In the genomic region with DNA sequence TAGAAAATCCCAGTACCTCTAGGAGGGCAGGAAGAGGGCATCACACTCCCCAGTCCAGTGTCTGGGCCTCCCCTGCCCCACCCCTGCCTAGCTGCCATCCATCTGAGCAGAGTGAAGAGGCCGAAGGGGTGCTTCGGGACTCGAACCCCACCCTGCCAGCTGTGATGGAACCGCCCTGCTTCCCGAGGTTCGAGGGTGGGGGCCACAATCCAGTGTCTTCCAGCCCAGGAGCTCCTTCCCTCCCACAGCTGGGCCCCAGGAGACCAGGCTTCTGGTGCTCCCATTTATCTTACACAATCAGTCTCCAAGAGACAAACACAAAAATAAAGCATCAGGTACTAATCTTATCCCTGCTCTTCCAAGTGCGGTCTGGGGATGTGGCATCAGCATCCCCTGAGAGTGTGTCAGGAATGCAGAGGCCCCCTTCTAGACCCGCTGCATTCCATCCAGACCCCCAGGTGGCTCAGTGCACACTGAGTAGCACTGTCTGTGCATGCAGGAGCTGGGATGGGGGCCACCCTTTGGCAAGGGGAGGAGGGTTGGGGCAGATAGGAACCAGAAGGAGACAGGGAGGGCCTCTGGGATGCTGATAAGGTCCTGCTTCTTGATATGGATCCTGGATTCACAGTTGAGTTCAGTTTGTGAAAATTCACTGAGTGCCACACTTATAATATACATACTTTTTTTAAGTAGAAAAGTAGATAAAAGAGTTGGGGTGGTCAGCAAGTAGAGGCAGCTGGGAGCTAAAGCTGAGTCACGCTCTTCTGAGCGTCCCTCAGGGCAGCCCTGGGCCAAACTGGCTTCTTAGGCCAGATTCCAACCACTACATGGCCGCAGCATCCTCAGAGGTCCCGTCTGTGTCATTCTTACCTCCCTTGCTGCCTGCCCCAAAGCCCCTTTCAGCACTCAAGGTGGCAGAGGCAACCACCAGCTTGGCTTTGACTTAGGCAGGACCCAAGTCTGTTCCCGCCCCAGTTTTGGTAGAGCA, we compare ENCODE assay signal across 20 cellular contexts.
"Had no signal": no experiment of that assay in that cellular context is flagged by ENCODE, and none has a peak within 500 bp of the region (broad histone marks: within the 10 kb centered on the region; RNA-seq: fewer than 3 reads in every experiment).

No MANE protein-coding gene starts in this region.

- H3K4me1 ChIP-seq: foreskin keratinocyte, sigmoid colon had no signal

- H3K27ac Mint-ChIP-seq: activated CD4-positive, alpha-beta T cell treated with anti-CD3 and anti-CD28 coated beads, Interleukin-2, amount 10 ng/mL, durations not matched to agents 7 days and 5 days; activated naive CD4-positive, alpha-beta T cell treated with anti-CD3 and anti-CD28 coated beads, Interleukin-2, amount 50 U/mL, for 24 hours; dendritic cell treated with granulocyte-macrophage colony-stimulating factor and Interleukin-4, amounts not matched to agents 40 ng/mL and 50 ng/mL, for 4 days; endodermal cell; nephron progenitor cell; T-helper 1 cell treated with Interleukin-12 subunit alpha and Interleukin-12 subunit beta and Interleukin-4 antibody, amounts not matched to agents 30 μg/mL and 1 μg/mL, for 36 hours had no signal

- H3K36me3 ChIP-seq: sigmoid colon, thoracic aorta had no signal

- H3K27me3 Mint-ChIP-seq: activated B cell treated with CpG ODN at 0.5 μM for 24 hours; activated CD4-positive, alpha-beta T cell treated with anti-CD3 and anti-CD28 coated beads, Interleukin-2, amount 10 ng/mL, durations not matched to agents 7 days and 5 days; activated naive CD4-positive, alpha-beta T cell treated with anti-CD3 and anti-CD28 coated beads, Interleukin-2, amount 50 U/mL, for 24 hours; brain; dendritic cell treated with granulocyte-macrophage colony-stimulating factor and Interleukin-4, amounts not matched to agents 40 ng/mL and 50 ng/mL, for 4 days had no signal

- H3K4me1 Mint-ChIP-seq: activated CD4-positive, alpha-beta T cell treated with anti-CD3 and anti-CD28 coated beads, Interleukin-2, amount 10 ng/mL, durations not matched to agents 7 days and 5 days; activated naive CD4-positive, alpha-beta T cell treated with anti-CD3 and anti-CD28 coated beads, Interleukin-2, amount 50 U/mL, for 24 hours had no signal

- ATAC-seq: foreskin keratinocyte; left lobe of liver; stimulated activated naive CD8-positive, alpha-beta T cell treated with anti-CD3 and anti-CD28 coated beads, Interleukin-15, Interleukin-2, amounts not matched to agents 100 U/mL and 50 U/mL, for 24 hours had no signal

- H3K4me3 Mint-ChIP-seq: activated B cell treated with CpG ODN at 0.5 μM for 24 hours; activated CD4-positive, alpha-beta T cell treated with anti-CD3 and anti-CD28 coated beads, Interleukin-2, amount 10 ng/mL, durations not matched to agents 7 days and 5 days; activated naive CD4-positive, alpha-beta T cell treated with anti-CD3 and anti-CD28 coated beads, Interleukin-2, amount 50 U/mL, for 24 hours; brain; dendritic cell treated with granulocyte-macrophage colony-stimulating factor and Interleukin-4, amounts not matched to agents 40 ng/mL and 50 ng/mL, for 4 days; endodermal cell; nephron progenitor cell; T-helper 1 cell treated with Interleukin-12 subunit alpha and Interleukin-12 subunit beta and Interleukin-4 antibody, amounts not matched to agents 30 μg/mL and 1 μg/mL, for 36 hours had no signal

- H3K36me3 Mint-ChIP-seq: activated naive CD4-positive, alpha-beta T cell treated with anti-CD3 and anti-CD28 coated beads, Interleukin-2, amount 50 U/mL, for 24 hours had no signal

- H3K27me3 ChIP-seq: foreskin keratinocyte, sigmoid colon had no signal

- H3K9me3 Mint-ChIP-seq: activated B cell treated with CpG ODN at 0.5 μM for 24 hours; activated CD4-positive, alpha-beta T cell treated with anti-CD3 and anti-CD28 coated beads, Interleukin-2, amount 10 ng/mL, durations not matched to agents 7 days and 5 days; activated naive CD4-positive, alpha-beta T cell treated with anti-CD3 and anti-CD28 coated beads, Interleukin-2, amount 50 U/mL, for 24 hours; dendritic cell treated with granulocyte-macrophage colony-stimulating factor and Interleukin-4, amounts not matched to agents 40 ng/mL and 50 ng/mL, for 4 days; endodermal cell; nephron progenitor cell; T-helper 1 cell treated with Interleukin-12 subunit alpha and Interleukin-12 subunit beta and Interleukin-4 antibody, amounts not matched to agents 30 μg/mL and 1 μg/mL, for 36 hours had no signal

- H3K9me3 ChIP-seq: sigmoid colon, thoracic aorta had no signal

- H3K4me3 ChIP-seq: sigmoid colon, thoracic aorta had no signal

- H3K27ac ChIP-seq: foreskin keratinocyte, sigmoid colon, thoracic aorta had no signal

- DNase-seq: activated B cell treated with CpG ODN at 0.5 μM for 24 hours; activated CD4-positive, alpha-beta T cell treated with anti-CD3 and anti-CD28 coated beads, Interleukin-2, amount 10 ng/mL, durations not matched to agents 7 days and 5 days; activated effector memory CD4-positive, alpha-beta T cell treated with Interleukin-2 at 50 U/mL for 16 hours; activated T-cell treated with anti-CD3 and anti-CD28 coated beads, Interleukin-2, amount 50 U/mL, for 1 hour; amniotic stem cell; endodermal cell; erythroblast; foreskin keratinocyte; islet precursor cell; nephron progenitor cell; sigmoid colon; stimulated activated CD4-positive, alpha-beta T cell treated with anti-CD3 and anti-CD28 coated beads, Interleukin-12 subunit alpha, Interleukin-12 subunit beta, amount 100 ng/mL, for 4 hours; stimulated activated CD4-positive, alpha-beta T cell treated with anti-CD3 and anti-CD28 coated beads, Interleukin-2, amount 100 ng/mL, for 48 hours; stimulated activated naive CD8-positive, alpha-beta T cell treated with anti-CD3 and anti-CD28 coated beads, Interleukin-15, Interleukin-2, amounts not matched to agents 100 U/mL and 50 U/mL, for 24 hours had no signal
